Comparison of ENCODE assay signal across 33 cellular contexts in genomic region chr1:193494368-193494767, GRCh38.
"Had no signal": no experiment of that assay in that cellular context is flagged by ENCODE, and none has a peak within 500 bp of the region (broad histone marks: within the 10 kb centered on the region; RNA-seq: fewer than 3 reads in every experiment).

No MANE protein-coding gene starts in this region.

- H3K36me3 ChIP-seq: adrenal gland, cardiac muscle cell, colonic mucosa, gastrocnemius medialis, pancreas, prostate gland, stomach, tibial nerve had no signal

- ATAC-seq: activated CD4-positive, alpha-beta T cell treated with anti-CD3 and anti-CD28 coated beads for 36 hours; body of pancreas; effector memory CD8-positive, alpha-beta T cell; gastrocnemius medialis; left cardiac atrium; pancreas; sciatic nerve; stimulated activated naive B cell treated with anti-CD40 and anti-IgM and Interleukin-4, amounts not matched to agents 10 μg/mL and 1 μg/mL and 100 μg/mL, for 72 hours had no signal

- DNase-seq: activated CD4-positive, alpha-beta T cell treated with anti-CD3 and anti-CD28 coated beads for 36 hours; activated CD4-positive, alpha-beta T cell treated with anti-CD3 and anti-CD28 coated beads, Interleukin-2, amount 50 U/mL, for 4 hours; activated CD4-positive, CD25-positive, alpha-beta regulatory T cell; activated CD8-positive, alpha-beta memory T cell treated with anti-CD3 and anti-CD28 coated beads for 24 hours; activated effector memory CD4-positive, alpha-beta T cell treated with anti-CD3 and anti-CD28 coated beads, Interleukin-2, amount 50 U/mL, for 16 hours; activated naive CD4-positive, alpha-beta T cell treated with anti-CD3 and anti-CD28 coated beads for 36 hours; activated naive CD8-positive, alpha-beta T cell treated with anti-CD3 and anti-CD28 coated beads for 36 hours; adrenal gland; aorta; body of pancreas; cerebellar nuclear complex; colonic mucosa; dorsolateral prefrontal cortex; effector memory CD8-positive, alpha-beta T cell; erythroblast; gastrocnemius medialis; left cardiac atrium; midbrain; naive thymus-derived CD8-positive, alpha-beta T cell; nucleus accumbens; pancreas; retina; stimulated activated CD4-positive, alpha-beta T cell treated with anti-CD3 and anti-CD28 coated beads, Interleukin-1b, Interleukin-23, amount 100 ng/mL, for 48 hours; stimulated activated CD4-positive, alpha-beta T cell treated with anti-CD3 and anti-CD28 coated beads, Interleukin-4, amount 100 ng/mL, for 4 hours; stimulated activated CD8-positive, alpha-beta memory T cell treated with anti-CD3 and anti-CD28 coated beads, Interleukin-4, amount 100 ng/mL, for 48 hours; stimulated activated naive B cell treated with anti-CD40 and anti-IgM and Interleukin-4, amounts not matched to agents 10 μg/mL and 1 μg/mL and 100 μg/mL, for 72 hours; stomach had no signal

- H3K4me1 ChIP-seq: adrenal gland, body of pancreas, colonic mucosa, gastrocnemius medialis, pancreas, prostate gland, stomach, tibial nerve had no signal

- H3K27me3 ChIP-seq: adrenal gland, body of pancreas, cardiac muscle cell, colonic mucosa, dorsolateral prefrontal cortex, gastrocnemius medialis, hepatocyte, pancreas, stomach, tibial nerve had no signal

- H3K9me3 ChIP-seq: adrenal gland, body of pancreas, colonic mucosa, gastrocnemius medialis, pancreas, prostate gland had no signal

- H3K4me3 ChIP-seq: adrenal gland, body of pancreas, cardiac muscle cell, colonic mucosa, dorsolateral prefrontal cortex, gastrocnemius medialis, hepatocyte, pancreas, prostate gland, skin epidermis, stomach, tibial nerve had no signal

- H3K27ac ChIP-seq: adrenal gland, body of pancreas, cardiac muscle cell, colonic mucosa, dorsolateral prefrontal cortex, gastrocnemius medialis, hepatocyte, pancreas, prostate gland, skin epidermis, stomach, tibial nerve had no signal
